1 cellular context compared by ENCODE assay signal in the genomic region with DNA sequence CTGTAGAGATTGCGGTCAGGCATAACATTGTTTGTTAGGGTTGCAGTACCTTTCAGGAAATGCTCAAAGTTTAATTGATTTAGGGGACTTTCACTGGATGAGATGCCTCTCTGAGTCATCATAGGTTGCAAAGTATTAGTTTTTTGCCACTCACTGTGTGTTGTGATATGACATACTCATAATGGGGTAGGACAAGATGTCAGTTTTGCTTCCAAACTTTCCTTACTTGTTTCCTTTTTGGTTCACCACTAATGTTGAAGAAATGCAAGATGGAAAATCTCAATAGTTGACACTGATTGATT.
TF ChIP-seq lines count a peak whose summit lies in the region.

No MANE protein-coding gene starts in this region.

TF ChIP-seq in SK-N-SH treated with all-trans-retinoic acid at 6 μM for 48 hours, 23 proteins besides CTCF, POLR2A, EP300 and RAD21 (continued from another document):
- TF ChIP-seq CREB5 (CRISPR knock-in tag; IDR thresholded peaks at IDR 0.05; ENCODE audit: low read depth): no peak
- TF ChIP-seq ZC3H10 (CRISPR knock-in tag; IDR thresholded peaks at IDR 0.05): no peak
- no peak for TF ChIP-seq ARNTL (CRISPR knock-in tag; IDR thresholded peaks at IDR 0.05; ENCODE audit: borderline replicate concordance, low read depth)
- no peak for TF ChIP-seq ZNF8 (CRISPR knock-in tag; IDR thresholded peaks at IDR 0.05)
- TF ChIP-seq PPARA (CRISPR knock-in tag; IDR thresholded peaks at IDR 0.05; ENCODE audit: borderline replicate concordance): no peak
- no peak for TF ChIP-seq ESRRG (CRISPR knock-in tag; IDR thresholded peaks at IDR 0.05)
- no peak for TF ChIP-seq TSHZ2 (CRISPR knock-in tag; IDR thresholded peaks at IDR 0.05)
